ENCODE assay signal across 19 cellular contexts in the genomic region with DNA sequence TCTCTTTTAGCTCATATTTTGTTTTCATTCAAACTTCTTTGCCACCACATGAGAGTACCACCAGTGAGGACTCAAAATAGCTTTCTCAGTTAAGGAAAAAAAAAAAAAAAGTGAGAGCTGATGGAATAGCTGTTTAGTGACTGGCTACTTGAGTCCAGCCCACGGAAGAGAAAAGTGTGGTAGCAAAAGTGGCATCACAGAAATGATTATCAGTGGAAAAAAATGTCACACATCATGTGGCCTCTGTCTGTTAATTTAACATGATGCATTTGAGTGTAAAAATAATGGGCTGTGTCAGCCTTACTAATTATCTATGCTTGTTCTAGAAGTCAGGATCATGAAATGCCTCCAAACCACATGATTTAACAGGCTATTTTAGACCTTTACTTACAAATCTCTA.
DNase-seq lines count a peak whose midpoint lies in the region; ATAC-seq, FAIRE-seq and TF ChIP-seq lines count a peak whose summit lies in the region.
"Had no signal": no experiment of that assay in that cellular context is flagged by ENCODE, and none has a peak within 500 bp of the region (broad histone marks: within the 10 kb centered on the region; RNA-seq: fewer than 3 reads in every experiment).

No MANE protein-coding gene starts in this region.

- H3K36me3 Mint-ChIP-seq in activated CD8-positive, alpha-beta T cell treated with anti-CD3 and anti-CD28 coated beads, Interleukin-2, amount 10 ng/mL, durations not matched to agents 7 days and 5 days (ENCODE audit: low read depth), result peaks cover 19% of the 10 kb centered on the region
- H3K36me3 Mint-ChIP-seq in activated CD8-positive, alpha-beta T cell treated with anti-CD3 and anti-CD28 coated beads for 36 hours (ENCODE audit: low read depth), result peaks cover 14% of the 10 kb centered on the region
- H3K36me3 Mint-ChIP-seq in activated T-helper 1 cell treated with anti-CD3 and anti-CD28 coated beads, Interleukin-12 subunit alpha, Interleukin-12 subunit beta, Interleukin-2, Interleukin-4 antibody, amounts not matched to agents 30 ng/mL and 10 ng/mL and 1 ng/mL, durations not matched to agents 14 hours and 24 hours and 36 hours (ENCODE audit: low read depth), result peaks cover 12% of the 10 kb centered on the region
- H3K36me3 Mint-ChIP-seq: CD14-positive monocyte had no signal

- no peak for TF ChIP-seq CTCF in activated CD8-positive, alpha-beta T cell treated with anti-CD3 and anti-CD28 coated beads for 36 hours (IDR thresholded peaks at IDR 0.05)

- no peak overlapping the region for H3K4me3 Mint-ChIP-seq in activated CD8-positive, alpha-beta T cell treated with anti-CD3 and anti-CD28 coated beads, Interleukin-2, amount 10 ng/mL, durations not matched to agents 7 days and 5 days
- no peak overlapping the region for H3K4me3 Mint-ChIP-seq in activated CD8-positive, alpha-beta T cell treated with anti-CD3 and anti-CD28 coated beads for 36 hours
- no peak overlapping the region for H3K4me3 Mint-ChIP-seq in activated T-helper 1 cell treated with anti-CD3 and anti-CD28 coated beads, Interleukin-12 subunit alpha, Interleukin-12 subunit beta, Interleukin-2, Interleukin-4 antibody, amounts not matched to agents 30 ng/mL and 10 ng/mL and 1 ng/mL, durations not matched to agents 14 hours and 24 hours and 36 hours
- H3K4me3 Mint-ChIP-seq: CD14-positive monocyte; CD4-positive, alpha-beta memory T cell; H9 had no signal

- POLR2A ChIA-PET in activated CD8-positive, alpha-beta T cell treated with anti-CD3 and anti-CD28 coated beads, Interleukin-2, amount 10 ng/mL, durations not matched to agents 7 days and 5 days (lab: Charles Lee), result interaction anchor here (0.8 to 1.0 kb wide), 2 partner anchors 9 to 344 kb away, joined by 4 read pairs; partner anchors contain the start of gene ITGA4
- POLR2A ChIA-PET in activated CD8-positive, alpha-beta T cell treated with anti-CD3 and anti-CD28 coated beads for 36 hours (lab: Charles Lee), result interaction anchor here (0.9 to 1.0 kb wide), 2 partner anchors 9 to 195 kb away, joined by 3 read pairs; no protein-coding TSS in a partner anchor

- intact Hi-C loops in activated CD8-positive, alpha-beta T cell treated with anti-CD3 and anti-CD28 coated beads for 36 hours (cut with micrococcal nuclease), result no loop called here
- intact Hi-C loops in activated T-helper 1 cell treated with anti-CD3 and anti-CD28 coated beads, Interleukin-12 subunit alpha, Interleukin-12 subunit beta, Interleukin-2, Interleukin-4 antibody, amounts not matched to agents 30 ng/mL and 10 ng/mL and 1 ng/mL, durations not matched to agents 14 hours and 24 hours and 36 hours (cut with micrococcal nuclease), result no loop called here

- CTCF ChIA-PET in activated CD8-positive, alpha-beta T cell treated with anti-CD3 and anti-CD28 coated beads, Interleukin-2, amount 10 ng/mL, durations not matched to agents 7 days and 5 days (lab: Charles Lee), result interaction anchor here (1.4 to 2.7 kb wide), 4 partner anchors 9 to 353 kb away, joined by 3 to 9 read pairs (median 6); no protein-coding TSS in a partner anchor
- CTCF ChIA-PET in activated CD8-positive, alpha-beta T cell treated with anti-CD3 and anti-CD28 coated beads for 36 hours (lab: Charles Lee), result interaction anchor here (0.8 to 2.2 kb wide), 7 partner anchors 9 to 345 kb away, joined by 3 to 7 read pairs (median 4); partner anchors contain the start of gene ITGA4

- H3K27me3 Mint-ChIP-seq in activated CD8-positive, alpha-beta T cell treated with anti-CD3 and anti-CD28 coated beads, Interleukin-2, amount 10 ng/mL, durations not matched to agents 7 days and 5 days (ENCODE audit: low read depth), result no peaks in the 10 kb centered on the region
- H3K27me3 Mint-ChIP-seq in activated CD8-positive, alpha-beta T cell treated with anti-CD3 and anti-CD28 coated beads for 36 hours, result no peaks in the 10 kb centered on the region
- no peaks in the 10 kb centered on the region for H3K27me3 Mint-ChIP-seq in activated T-helper 1 cell treated with anti-CD3 and anti-CD28 coated beads, Interleukin-12 subunit alpha, Interleukin-12 subunit beta, Interleukin-2, Interleukin-4 antibody, amounts not matched to agents 30 ng/mL and 10 ng/mL and 1 ng/mL, durations not matched to agents 14 hours and 24 hours and 36 hours (ENCODE audit: insufficient read depth)
- H3K27me3 Mint-ChIP-seq: CD4-positive, alpha-beta memory T cell had no signal

- no peak for DNase-seq in activated CD8-positive, alpha-beta T cell treated with anti-CD3 and anti-CD28 coated beads, Interleukin-2, amount 10 ng/mL, durations not matched to agents 7 days and 5 days
- DNase-seq in activated CD8-positive, alpha-beta T cell treated with anti-CD3 and anti-CD28 coated beads for 36 hours, result no peak
- no peak for DNase-seq in GM19239 (ENCODE audit: insufficient read length, low spot score)
- DNase-seq in activated T-helper 1 cell treated with anti-CD3 and anti-CD28 coated beads, Interleukin-12 subunit alpha, Interleukin-12 subunit beta, Interleukin-2, Interleukin-4 antibody, amounts not matched to agents 30 ng/mL and 10 ng/mL and 1 ng/mL, durations not matched to agents 14 hours and 24 hours and 36 hours (ENCODE audit: low spot score), result no peak
- DNase-seq in myocyte (ENCODE audit: low read depth), result peak; percentile 72
- DNase-seq: 8988T; CD4-positive, alpha-beta memory T cell; DMS 273 treated with DMSO at 0.1 percent for 48 hours; DMS53; DND-41; EL; H9 had no signal

- H3K9me3 Mint-ChIP-seq in activated CD8-positive, alpha-beta T cell treated with anti-CD3 and anti-CD28 coated beads, Interleukin-2, amount 10 ng/mL, durations not matched to agents 7 days and 5 days (ENCODE audit: insufficient read depth), result peaks cover 8% of the 10 kb centered on the region
- peaks cover 4% of the 10 kb centered on the region for H3K9me3 Mint-ChIP-seq in activated CD8-positive, alpha-beta T cell treated with anti-CD3 and anti-CD28 coated beads for 36 hours
- peaks cover 17% of the 10 kb centered on the region for H3K9me3 Mint-ChIP-seq in activated T-helper 1 cell treated with anti-CD3 and anti-CD28 coated beads, Interleukin-12 subunit alpha, Interleukin-12 subunit beta, Interleukin-2, Interleukin-4 antibody, amounts not matched to agents 30 ng/mL and 10 ng/mL and 1 ng/mL, durations not matched to agents 14 hours and 24 hours and 36 hours
- H3K9me3 Mint-ChIP-seq: H9 had no signal

- peak; percentile 34 for ATAC-seq in activated CD8-positive, alpha-beta T cell treated with anti-CD3 and anti-CD28 coated beads, Interleukin-2, amount 10 ng/mL, durations not matched to agents 7 days and 5 days
- no peak for ATAC-seq in activated CD8-positive, alpha-beta T cell treated with anti-CD3 and anti-CD28 coated beads for 36 hours
- ATAC-seq in HG03108 (IDR thresholded peaks at IDR 0.05; ENCODE audit: unreplicated experiment), result no peak
- no peak for ATAC-seq in HG02973 (IDR thresholded peaks at IDR 0.05; ENCODE audit: unreplicated experiment)
- ATAC-seq in GM19455 (IDR thresholded peaks at IDR 0.05; ENCODE audit: unreplicated experiment), result no peak
- ATAC-seq: K562 had no signal

- peaks cover 23% of the 10 kb centered on the region for H3K4me1 Mint-ChIP-seq in activated CD8-positive, alpha-beta T cell treated with anti-CD3 and anti-CD28 coated beads, Interleukin-2, amount 10 ng/mL, durations not matched to agents 7 days and 5 days (ENCODE audit: low read depth)
- H3K4me1 Mint-ChIP-seq in activated CD8-positive, alpha-beta T cell treated with anti-CD3 and anti-CD28 coated beads for 36 hours (ENCODE audit: low read depth), result peaks cover 37% of the 10 kb centered on the region
- H3K4me1 Mint-ChIP-seq in activated T-helper 1 cell treated with anti-CD3 and anti-CD28 coated beads, Interleukin-12 subunit alpha, Interleukin-12 subunit beta, Interleukin-2, Interleukin-4 antibody, amounts not matched to agents 30 ng/mL and 10 ng/mL and 1 ng/mL, durations not matched to agents 14 hours and 24 hours and 36 hours (ENCODE audit: low read depth), result peaks cover 44% of the 10 kb centered on the region
- H3K4me1 Mint-ChIP-seq: CD14-positive monocyte, H9 had no signal

- no peak overlapping the region for H3K27ac Mint-ChIP-seq in activated CD8-positive, alpha-beta T cell treated with anti-CD3 and anti-CD28 coated beads, Interleukin-2, amount 10 ng/mL, durations not matched to agents 7 days and 5 days
- no peak overlapping the region for H3K27ac Mint-ChIP-seq in activated CD8-positive, alpha-beta T cell treated with anti-CD3 and anti-CD28 coated beads for 36 hours
- peak overlapping the region; percentile 12 for H3K27ac Mint-ChIP-seq in activated T-helper 1 cell treated with anti-CD3 and anti-CD28 coated beads, Interleukin-12 subunit alpha, Interleukin-12 subunit beta, Interleukin-2, Interleukin-4 antibody, amounts not matched to agents 30 ng/mL and 10 ng/mL and 1 ng/mL, durations not matched to agents 14 hours and 24 hours and 36 hours
- H3K27ac Mint-ChIP-seq: CD4-positive, alpha-beta memory T cell; H9 had no signal

- FAIRE-seq in GM19239 (lab: Jason Lieb, UNC), result peak; percentile 49
- FAIRE-seq: GM18507, H1, K562 had no signal
